Comparison of ENCODE assay signal across 21 cellular contexts in genomic region chr1:15595809-15596730, GRCh38. TPM values are rescaled to one million over a fixed set of nuclear protein-coding genes. Genes with fewer than 3 reads are reported as not detected.
"Had no signal": no experiment of that assay in that cellular context is flagged by ENCODE, and none has a peak within 500 bp of the region (broad histone marks: within the 10 kb centered on the region; RNA-seq: fewer than 3 reads in every experiment).

No MANE protein-coding gene starts in this region.

- FAIRE-seq: colon had no signal

- H3K4me1 ChIP-seq: body of pancreas, foreskin keratinocyte, tibial nerve, uterus had no signal

- H3K9me3 ChIP-seq: body of pancreas, tibial nerve, uterus had no signal

- DNase-seq: activated effector memory CD4-positive, alpha-beta T cell treated with anti-CD3 and anti-CD28 coated beads, Interleukin-2, amount 50 U/mL, for 16 hours; activated T-cell treated with anti-CD3 and anti-CD28 coated beads, Interleukin-2, amount 50 U/mL, for 72 hours; central memory CD4-positive, alpha-beta T cell; dorsolateral prefrontal cortex; glutamatergic neuron; hypothalamus; islet precursor cell; left colon; posterior cingulate gyrus; uterus had no signal

- H3K9me3 Mint-ChIP-seq: activated naive CD4-positive, alpha-beta T cell treated with anti-CD3 and anti-CD28 coated beads, Interleukin-2, amount 50 U/mL, for 24 hours; activated T-cell treated with anti-CD3 and anti-CD28 coated beads, Interleukin-2, amount 50 U/mL, for 72 hours; mesothelial cell of epicardium; natural killer cell treated with Interleukin-12 subunit alpha and Interleukin-12 subunit beta and Interleukin-15 and Interleukin-18, amount 100 ng/mL, for 72 hours; stimulated activated naive CD8-positive, alpha-beta T cell treated with anti-CD3 and anti-CD28 coated beads, Interleukin-15, Interleukin-2, amounts not matched to agents 100 ng/mL and 50 ng/mL, for 24 hours had no signal

- H3K27me3 Mint-ChIP-seq: activated naive CD4-positive, alpha-beta T cell treated with anti-CD3 and anti-CD28 coated beads, Interleukin-2, amount 50 U/mL, for 24 hours; stimulated activated naive CD8-positive, alpha-beta T cell treated with anti-CD3 and anti-CD28 coated beads, Interleukin-15, Interleukin-2, amounts not matched to agents 100 ng/mL and 50 ng/mL, for 24 hours had no signal

- H3K4me3 ChIP-seq: body of pancreas, dorsolateral prefrontal cortex, lung, tibial nerve, uterus had no signal

- H3K4me1 Mint-ChIP-seq: activated naive CD4-positive, alpha-beta T cell treated with anti-CD3 and anti-CD28 coated beads, Interleukin-2, amount 50 U/mL, for 24 hours; mesothelial cell of epicardium had no signal

- H3K27me3 ChIP-seq: body of pancreas, dorsolateral prefrontal cortex, tibial nerve, uterus had no signal

- H3K27ac ChIP-seq: body of pancreas, dorsolateral prefrontal cortex, epithelial cell of prostate, foreskin keratinocyte, tibial nerve, uterus had no signal

- H3K27ac Mint-ChIP-seq: activated naive CD4-positive, alpha-beta T cell treated with anti-CD3 and anti-CD28 coated beads, Interleukin-2, amount 50 U/mL, for 24 hours; activated T-cell treated with anti-CD3 and anti-CD28 coated beads, Interleukin-2, amount 50 U/mL, for 72 hours; mesothelial cell of epicardium; natural killer cell treated with Interleukin-12 subunit alpha and Interleukin-12 subunit beta and Interleukin-15 and Interleukin-18, amount 100 ng/mL, for 72 hours; stimulated activated naive CD8-positive, alpha-beta T cell treated with anti-CD3 and anti-CD28 coated beads, Interleukin-15, Interleukin-2, amounts not matched to agents 100 ng/mL and 50 ng/mL, for 24 hours had no signal

- H3K4me3 Mint-ChIP-seq: activated naive CD4-positive, alpha-beta T cell treated with anti-CD3 and anti-CD28 coated beads, Interleukin-2, amount 50 U/mL, for 24 hours; activated T-cell treated with anti-CD3 and anti-CD28 coated beads, Interleukin-2, amount 50 U/mL, for 72 hours; mesothelial cell of epicardium; natural killer cell treated with Interleukin-12 subunit alpha and Interleukin-12 subunit beta and Interleukin-15 and Interleukin-18, amount 100 ng/mL, for 72 hours; stimulated activated naive CD8-positive, alpha-beta T cell treated with anti-CD3 and anti-CD28 coated beads, Interleukin-15, Interleukin-2, amounts not matched to agents 100 ng/mL and 50 ng/mL, for 24 hours had no signal

- H3K36me3 Mint-ChIP-seq: activated naive CD4-positive, alpha-beta T cell treated with anti-CD3 and anti-CD28 coated beads, Interleukin-2, amount 50 U/mL, for 24 hours; mesothelial cell of epicardium; natural killer cell treated with Interleukin-12 subunit alpha and Interleukin-12 subunit beta and Interleukin-15 and Interleukin-18, amount 100 ng/mL, for 72 hours had no signal

- ATAC-seq: activated CD4-positive, CD25-positive, alpha-beta regulatory T cell treated with anti-CD3 and anti-CD28 coated beads, Interleukin-2, amount 50 U/mL, for 24 hours; activated T-cell treated with anti-CD3 and anti-CD28 coated beads, Interleukin-2, amount 50 U/mL, for 72 hours; natural killer cell treated with Interleukin-12 subunit alpha and Interleukin-12 subunit beta and Interleukin-15 and Interleukin-18, amount 100 ng/mL, for 72 hours had no signal

- H3K36me3 ChIP-seq: tibial nerve, uterus had no signal

RNA-seq across cellular contexts. Expression of gene AGMAT, which starts 11.2 kb away (rescaled TPM):
- total RNA-seq: tibial nerve had no signal
